In the genomic region with DNA sequence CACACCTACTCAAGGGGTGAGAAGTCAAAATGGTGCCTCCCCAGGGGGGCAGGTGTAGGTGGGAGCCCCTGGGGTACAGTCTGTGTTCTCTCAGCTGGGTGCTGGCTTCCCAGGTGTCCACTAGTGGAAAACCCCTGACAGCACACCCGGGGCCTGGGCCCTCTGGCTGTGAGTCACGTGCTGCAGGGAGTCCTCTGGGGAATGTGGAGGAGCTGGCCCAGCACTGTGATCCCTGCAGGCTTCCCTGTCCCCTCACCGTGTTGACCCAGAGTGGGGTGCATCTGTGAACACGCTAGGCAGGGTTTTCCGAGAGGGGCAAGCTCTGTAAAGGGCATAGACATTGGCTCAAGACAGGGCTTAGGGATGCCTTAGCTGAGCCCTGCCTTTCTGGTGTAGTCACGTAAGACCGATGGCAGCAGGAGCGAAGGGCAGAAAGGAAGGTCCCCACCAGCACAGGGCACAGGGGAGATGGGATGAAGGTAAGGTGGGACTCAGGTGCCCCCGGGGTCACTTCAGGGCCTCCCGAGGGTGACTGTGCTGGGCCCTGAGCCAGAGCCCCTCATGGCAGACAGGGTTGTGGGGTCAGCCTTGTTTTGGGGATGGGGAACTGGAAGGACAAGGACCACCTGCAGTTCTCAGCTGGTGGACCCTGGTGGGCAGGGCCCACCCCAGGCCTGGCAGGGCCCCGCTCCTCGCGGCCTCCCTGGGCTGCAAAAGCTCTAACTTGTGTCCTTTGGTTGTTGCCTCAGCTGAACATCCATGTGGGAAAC, we compare ENCODE assay signal across 13 cellular contexts. TPM values are rescaled to one million over a fixed set of nuclear protein-coding genes. Genes with fewer than 3 reads are reported as not detected.
DNase-seq lines count a peak whose midpoint lies in the region; TF ChIP-seq lines count a peak whose summit lies in the region.
"Had no signal": no experiment of that assay in that cellular context is flagged by ENCODE, and none has a peak within 500 bp of the region (broad histone marks: within the 10 kb centered on the region; RNA-seq: fewer than 3 reads in every experiment).

No MANE protein-coding gene starts in this region.

- H3K4me3 ChIP-seq in osteoblast (ENCODE audit: insufficient read depth, low read length) = no peak overlapping the region

- H3K36me3 Mint-ChIP-seq in T-helper 1 cell treated with Interleukin-12 subunit alpha and Interleukin-12 subunit beta and Interleukin-4 antibody, amounts not matched to agents 30 μg/mL and 1 μg/mL, for 36 hours (ENCODE audit: low read depth) = peaks cover 44% of the 10 kb centered on the region
- H3K36me3 Mint-ChIP-seq in chondrocyte (ENCODE audit: low read depth) = peaks cover 45% of the 10 kb centered on the region
- peaks cover 26% of the 10 kb centered on the region for H3K36me3 Mint-ChIP-seq in Calu3 (ENCODE audit: insufficient read depth, unreplicated experiment)

- H3K9me3 Mint-ChIP-seq in T-helper 1 cell treated with Interleukin-12 subunit alpha and Interleukin-12 subunit beta and Interleukin-4 antibody, amounts not matched to agents 30 μg/mL and 1 μg/mL, for 36 hours = no peaks in the 10 kb centered on the region
- H3K9me3 Mint-ChIP-seq in chondrocyte (ENCODE audit: low read depth) (peaks cover under 1% of the 10 kb centered on the region), Calu3 (ENCODE audit: low read depth, unreplicated experiment) (no peaks in the 10 kb centered on the region)
- H3K9me3 Mint-ChIP-seq: CD4-positive, CD25-positive, alpha-beta regulatory T cell; stimulated activated naive CD8-positive, alpha-beta T cell treated with anti-CD3 and anti-CD28 coated beads, Interleukin-15, Interleukin-2, amounts not matched to agents 100 ng/mL and 50 ng/mL, for 24 hours had no signal

- no peak for TF ChIP-seq CTCF in chondrocyte (IDR thresholded peaks at IDR 0.05)
- no peak for TF ChIP-seq CTCF in osteoblast (IDR thresholded peaks at IDR 0.05; ENCODE audit: extremely low read depth, low read depth, low read length)
- TF ChIP-seq CTCF in Calu3 (IDR thresholded peaks at IDR 0.05; ENCODE audit: unreplicated experiment) = no peak

- peak overlapping the region; percentile 90 for H3K27ac ChIP-seq in osteoblast (ENCODE audit: low read depth, low read length)
- H3K27ac ChIP-seq: 22Rv1 had no signal

- H2AFZ ChIP-seq in osteoblast (ENCODE audit: low read length) = no peak overlapping the region

- DNase-seq in T-helper 1 cell (no peak), chondrocyte (ENCODE audit: low spot score) (peak; percentile 77), osteoblast (ENCODE audit: insufficient read length, low spot score, missing footprints) (no peak), Calu3 (no peak), NCI-H748 treated with DMSO at 0.1 percent for 48 hours (lab: John Stamatoyannopoulos, UW) (no peak)
- DNase-seq: activated gamma-delta T cell treated with Interleukin-2 at 50 U/mL for 16 hours; CD4-positive, CD25-positive, alpha-beta regulatory T cell; effector CD4-positive, alpha-beta T cell; NCI-H1930; NCI-H82 had no signal

- no peak overlapping the region for H3K4me2 ChIP-seq in osteoblast (ENCODE audit: insufficient read depth, low read length)

- H3K36me3 ChIP-seq in osteoblast (ENCODE audit: insufficient read depth, low read length) = peaks cover 57% of the 10 kb centered on the region

- peaks cover 32% of the 10 kb centered on the region for H3K4me1 Mint-ChIP-seq in T-helper 1 cell treated with Interleukin-12 subunit alpha and Interleukin-12 subunit beta and Interleukin-4 antibody, amounts not matched to agents 30 μg/mL and 1 μg/mL, for 36 hours (ENCODE audit: low read depth)
- H3K4me1 Mint-ChIP-seq in chondrocyte (ENCODE audit: low read depth) = peaks cover 64% of the 10 kb centered on the region
- no peaks in the 10 kb centered on the region for H3K4me1 Mint-ChIP-seq in Calu3 (ENCODE audit: low read depth, unreplicated experiment)

- CTCF ChIA-PET in Calu3 (lab: Charles Lee) = no interaction called here

- H3K79me2 ChIP-seq in osteoblast (ENCODE audit: insufficient read depth, low read length) = peaks cover 9% of the 10 kb centered on the region

- intact Hi-C loops in Calu3 (cut with micrococcal nuclease; ENCODE audit: unreplicated experiment) = no loop called here

- no peaks in the 10 kb centered on the region for H3K9me3 ChIP-seq in osteoblast (ENCODE audit: low read depth, low read length)

- H3K4me1 ChIP-seq in osteoblast (ENCODE audit: insufficient read depth, low read length) = peaks cover 39% of the 10 kb centered on the region

- H4K20me1 ChIP-seq in osteoblast (ENCODE audit: insufficient read depth, low read length) = peaks cover 5% of the 10 kb centered on the region

- no TSS peak for BruUV-seq in Calu3 (replicated peaks; lab: Mats Ljungman, UMichigan)

- H3K27ac Mint-ChIP-seq in T-helper 1 cell treated with Interleukin-12 subunit alpha and Interleukin-12 subunit beta and Interleukin-4 antibody, amounts not matched to agents 30 μg/mL and 1 μg/mL, for 36 hours = peak overlapping the region; percentile 59
- H3K27ac Mint-ChIP-seq in chondrocyte (ENCODE audit: unreplicated experiment) = peak overlapping the region; percentile 98
- no peak overlapping the region for H3K27ac Mint-ChIP-seq in Calu3 (ENCODE audit: unreplicated experiment)
- H3K27ac Mint-ChIP-seq: stimulated activated naive CD8-positive, alpha-beta T cell treated with anti-CD3 and anti-CD28 coated beads, Interleukin-15, Interleukin-2, amounts not matched to agents 100 ng/mL and 50 ng/mL, for 24 hours had no signal

- no peaks in the 10 kb centered on the region for H3K27me3 ChIP-seq in osteoblast (ENCODE audit: insufficient read depth, low read length)

- H3K4me3 Mint-ChIP-seq in T-helper 1 cell treated with Interleukin-12 subunit alpha and Interleukin-12 subunit beta and Interleukin-4 antibody, amounts not matched to agents 30 μg/mL and 1 μg/mL, for 36 hours = no peak overlapping the region
- no peak overlapping the region for H3K4me3 Mint-ChIP-seq in chondrocyte (ENCODE audit: unreplicated experiment)
- H3K4me3 Mint-ChIP-seq in Calu3 (ENCODE audit: low read depth, unreplicated experiment) = no peak overlapping the region
- H3K4me3 Mint-ChIP-seq: stimulated activated naive CD8-positive, alpha-beta T cell treated with anti-CD3 and anti-CD28 coated beads, Interleukin-15, Interleukin-2, amounts not matched to agents 100 ng/mL and 50 ng/mL, for 24 hours had no signal

- H3K27me3 Mint-ChIP-seq in T-helper 1 cell treated with Interleukin-12 subunit alpha and Interleukin-12 subunit beta and Interleukin-4 antibody, amounts not matched to agents 30 μg/mL and 1 μg/mL, for 36 hours (ENCODE audit: low read depth) = no peaks in the 10 kb centered on the region
- H3K27me3 Mint-ChIP-seq in chondrocyte (ENCODE audit: low read depth) = no peaks in the 10 kb centered on the region
- no peaks in the 10 kb centered on the region for H3K27me3 Mint-ChIP-seq in Calu3 (ENCODE audit: unreplicated experiment)
- H3K27me3 Mint-ChIP-seq: CD4-positive, CD25-positive, alpha-beta regulatory T cell; stimulated activated naive CD8-positive, alpha-beta T cell treated with anti-CD3 and anti-CD28 coated beads, Interleukin-15, Interleukin-2, amounts not matched to agents 100 ng/mL and 50 ng/mL, for 24 hours had no signal

RNA-seq across cellular contexts. Expression of a gene that starts 14.1 kb away (rescaled TPM):
- total RNA-seq in chondrocyte (1.3 to 4.6 TPM (median 2.0 TPM) in 3 replicates), osteoblast (0.36 and 0.59 TPM in 2 replicates), Calu3 (2022) (2.9 and 3.7 TPM in 2 replicates)

RNA-seq across cellular contexts. Expression of a gene that starts 33.0 kb away (rescaled TPM):
- total RNA-seq in chondrocyte = 14.5 to 14.9 TPM (median 14.8 TPM) in 3 replicates
- 14.1 and 20.9 TPM in 2 replicates for total RNA-seq in osteoblast
- total RNA-seq in Calu3 (2022) = 18.9 and 32.8 TPM in 2 replicates

RNA-seq across cellular contexts. Expression of a gene that starts 37.9 kb away (rescaled TPM):
- total RNA-seq in chondrocyte (102 to 133 TPM (median 114 TPM) in 3 replicates), osteoblast (49.2 and 51.3 TPM in 2 replicates), Calu3 (2022) (88.2 and 88.8 TPM in 2 replicates)

RNA-seq across cellular contexts. Expression of a gene that starts 52.0 kb away (rescaled TPM):
- total RNA-seq in chondrocyte = 68.4 to 172 TPM (median 169 TPM) in 3 replicates
- total RNA-seq in osteoblast = 23.5 and 41.3 TPM in 2 replicates
- total RNA-seq in Calu3 (2022) = 2.0 and 3.4 TPM in 2 replicates

RNA-seq across cellular contexts. Expression of a gene that starts 56.9 kb away (rescaled TPM):
- 42.6 to 78.5 TPM (median 62.2 TPM) in 3 replicates for total RNA-seq in chondrocyte
- 0.88 and 1.1 TPM in 2 replicates for total RNA-seq in osteoblast
- total RNA-seq in Calu3 (2022) = 155 and 181 TPM in 2 replicates
